Comparison of ENCODE assay signal across 14 cellular contexts in the genomic region with DNA sequence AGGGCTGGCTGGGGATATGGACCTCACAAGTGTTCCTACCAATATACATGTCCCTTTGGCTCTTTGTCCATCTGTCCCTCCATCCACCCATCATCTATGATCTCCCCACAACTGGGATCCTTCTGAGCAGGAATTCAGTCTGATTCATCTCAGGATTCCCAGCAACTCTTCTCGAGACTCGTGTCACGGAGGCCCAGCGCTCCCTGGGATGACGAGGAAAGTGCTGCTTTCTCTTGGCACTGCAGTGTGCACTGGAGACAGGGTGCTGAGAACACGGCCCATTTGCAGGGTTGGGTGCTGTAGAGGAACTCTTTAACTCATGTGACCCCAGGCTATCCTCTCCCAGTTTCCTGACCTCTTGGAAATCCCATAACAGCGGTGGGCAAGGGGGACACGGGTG.
A peak's percentile ranks its signal among the peaks of the same experiment; 100 is the strongest.
DNase-seq lines count a peak whose midpoint lies in the region; ATAC-seq and TF ChIP-seq lines count a peak whose summit lies in the region.
"Had no signal": no experiment of that assay in that cellular context is flagged by ENCODE, and none has a peak within 500 bp of the region (broad histone marks: within the 10 kb centered on the region; RNA-seq: fewer than 3 reads in every experiment).

No MANE protein-coding gene starts in this region.

- no peaks in the 10 kb centered on the region for H3K9me3 Mint-ChIP-seq in MCF 10A (ENCODE audit: unreplicated experiment)
- no peaks in the 10 kb centered on the region for H3K9me3 Mint-ChIP-seq in activated naive CD4-positive, alpha-beta T cell treated with anti-CD3 and anti-CD28 coated beads for 36 hours
- H3K9me3 Mint-ChIP-seq: activated naive CD4-positive, alpha-beta T cell treated with anti-CD3 and anti-CD28 coated beads, Interleukin-2, amount 50 U/mL, for 72 hours had no signal

- intact Hi-C loops in MCF 10A (cut with micrococcal nuclease) (loop anchor here (5.0 kb wide), 1 partner anchor 138 kb away; no protein-coding TSS in a partner anchor), mammary epithelial cell (cut with micrococcal nuclease) (no loop called here), ovary (cut with DNase I) (no loop called here)
- intact Hi-C loops in activated naive CD4-positive, alpha-beta T cell treated with anti-CD3 and anti-CD28 coated beads for 36 hours (cut with micrococcal nuclease) = loop anchor here (1.0 to 2.0 kb wide), 3 partner anchors 44 to 109 kb away; no protein-coding TSS in a partner anchor

- H3K36me3 Mint-ChIP-seq in MCF 10A (ENCODE audit: insufficient read depth, unreplicated experiment) (no peaks in the 10 kb centered on the region), T-helper 17 cell (ENCODE audit: low read depth) (no peaks in the 10 kb centered on the region)
- H3K36me3 Mint-ChIP-seq in activated naive CD4-positive, alpha-beta T cell treated with anti-CD3 and anti-CD28 coated beads for 36 hours (ENCODE audit: low read depth) = no peaks in the 10 kb centered on the region
- H3K36me3 Mint-ChIP-seq: activated naive CD4-positive, alpha-beta T cell treated with anti-CD3 and anti-CD28 coated beads, Interleukin-2, amount 50 U/mL, for 72 hours had no signal

- peak; percentile 40 for DNase-seq in MCF 10A (ENCODE audit: unreplicated experiment)
- DNase-seq in mammary epithelial cell = no peak
- DNase-seq in T-helper 17 cell = no peak
- peak; percentile 23 for DNase-seq in islet precursor cell
- no peak for DNase-seq in activated naive CD4-positive, alpha-beta T cell treated with anti-CD3 and anti-CD28 coated beads for 36 hours
- no peak for DNase-seq in ovary
- DNase-seq in cerebellar nuclear complex (lab: John Stamatoyannopoulos, UW) = no peak
- DNase-seq: activated CD4-positive, CD25-positive, alpha-beta regulatory T cell; activated CD8-positive, alpha-beta memory T cell treated with anti-CD3 and anti-CD28 coated beads, Interleukin-2, amount 50 U/mL, for 48 hours; NCI-H1092; stimulated activated CD4-positive, alpha-beta T cell treated with anti-CD3 and anti-CD28 coated beads, Interleukin-4, amount 100 ng/mL, for 4 hours had no signal

- BruUV-seq in MCF 10A (replicated peaks; lab: Mats Ljungman, UMichigan) (no TSS peak), mammary epithelial cell (replicated peaks; lab: Mats Ljungman, UMichigan) (no TSS peak)

- H3K27ac Mint-ChIP-seq in MCF 10A (ENCODE audit: low read depth, unreplicated experiment) = peak overlapping the region; percentile 92
- H3K27ac Mint-ChIP-seq in T-helper 17 cell = no peak overlapping the region
- no peak overlapping the region for H3K27ac Mint-ChIP-seq in activated naive CD4-positive, alpha-beta T cell treated with anti-CD3 and anti-CD28 coated beads for 36 hours

- H3K4me1 Mint-ChIP-seq in MCF 10A (ENCODE audit: insufficient read depth, unreplicated experiment) = peaks cover 11% of the 10 kb centered on the region
- peaks cover 26% of the 10 kb centered on the region for H3K4me1 Mint-ChIP-seq in T-helper 17 cell
- H3K4me1 Mint-ChIP-seq in activated naive CD4-positive, alpha-beta T cell treated with anti-CD3 and anti-CD28 coated beads for 36 hours (ENCODE audit: low read depth) = peaks cover 16% of the 10 kb centered on the region

- H3K27me3 Mint-ChIP-seq in MCF 10A (ENCODE audit: insufficient read depth, unreplicated experiment) (no peaks in the 10 kb centered on the region), T-helper 17 cell (no peaks in the 10 kb centered on the region)
- no peaks in the 10 kb centered on the region for H3K27me3 Mint-ChIP-seq in activated naive CD4-positive, alpha-beta T cell treated with anti-CD3 and anti-CD28 coated beads for 36 hours (ENCODE audit: low read depth)

- no peak for TF ChIP-seq POLR2A in ovary (IDR thresholded peaks at IDR 0.05)

- H3K9me3 ChIP-seq in mammary epithelial cell (replicated peaks; ENCODE audit: insufficient read depth, low read length) = no peaks in the 10 kb centered on the region
- no peaks in the 10 kb centered on the region for H3K9me3 ChIP-seq in T-helper 17 cell (ENCODE audit: control insufficient read depth, low read length, poor library complexity, severe bottlenecking)
- H3K9me3 ChIP-seq in subcutaneous abdominal adipose tissue (ENCODE audit: control insufficient read depth in 5 of 5, low read length in 5 of 5) = no peaks in the 10 kb centered on the region
- no peaks in the 10 kb centered on the region for H3K9me3 ChIP-seq in ovary

- dilution Hi-C loops in mammary epithelial cell (cut with HindIII; ENCODE audit: low sequenced_read_pairs) = no loop called here

- H4K20me1 ChIP-seq in mammary epithelial cell (ENCODE audit: insufficient read depth, low read length) = no peaks in the 10 kb centered on the region

- H3K36me3 ChIP-seq in mammary epithelial cell (ENCODE audit: insufficient read depth, low read length) (no peaks in the 10 kb centered on the region), subcutaneous abdominal adipose tissue (ENCODE audit: control insufficient read depth in 5 of 5, insufficient read depth in 5 of 5, low read length in 5 of 5) (no peaks in the 10 kb centered on the region), ovary (no peaks in the 10 kb centered on the region)

- H3K27me3 ChIP-seq in mammary epithelial cell (ENCODE audit: insufficient read depth, low read length) = no peaks in the 10 kb centered on the region
- no peaks in the 10 kb centered on the region for H3K27me3 ChIP-seq in subcutaneous abdominal adipose tissue (ENCODE audit: control insufficient read depth in 5 of 5, insufficient read depth in 4 of 5, low read length in 5 of 5)
- H3K27me3 ChIP-seq in ovary = no peaks in the 10 kb centered on the region

- H3K9ac ChIP-seq in mammary epithelial cell (ENCODE audit: insufficient read depth, low read length) (no peak overlapping the region), subcutaneous abdominal adipose tissue (ENCODE audit: low read length in 5 of 5) (no peak overlapping the region)

- H3K4me1 ChIP-seq in mammary epithelial cell (ENCODE audit: insufficient read depth, low read length) = peaks cover 11% of the 10 kb centered on the region
- peaks cover 15 to 72% (median 44%) of the 10 kb centered on the region in 5 donors for H3K4me1 ChIP-seq in subcutaneous abdominal adipose tissue (ENCODE audit: control insufficient read depth in 5 of 5, insufficient read depth in 5 of 5, low read length in 5 of 5)
- peaks cover 22% of the 10 kb centered on the region for H3K4me1 ChIP-seq in ovary (ENCODE audit: insufficient read depth)

- in situ Hi-C loops in mammary epithelial cell (cut with MboI; ENCODE audit: low sequenced_read_pairs in 2 of 2) = no loop called here

- no peak overlapping the region for H3K27ac ChIP-seq in mammary epithelial cell (ENCODE audit: insufficient read depth, low read depth, low read length)
- peak overlapping the region; percentile 58 for H3K27ac ChIP-seq in subcutaneous abdominal adipose tissue (ENCODE audit: low read depth, low read length)
- peak overlapping the region in 1 of 2 donors; percentile 38 for H3K27ac ChIP-seq in ovary

- TF ChIP-seq EP300 in ovary (IDR thresholded peaks at IDR 0.05) = no peak

- H3K4me2 ChIP-seq in mammary epithelial cell (ENCODE audit: insufficient read depth, low read depth, low read length) = no peak overlapping the region

- H3K4me3 Mint-ChIP-seq in MCF 10A (ENCODE audit: unreplicated experiment) (no peak overlapping the region), T-helper 17 cell (peak overlapping the region; percentile 34)
- no peak overlapping the region for H3K4me3 Mint-ChIP-seq in activated naive CD4-positive, alpha-beta T cell treated with anti-CD3 and anti-CD28 coated beads for 36 hours

- WGBS in mammary epithelial cell (ENCODE audit: low coverage, missing lambda C conversion rate) = 94% methylated on average over 7 of the region's 8 CpGs
- WGBS in ovary, 3 donors = 93 to 95% (median 95%) methylated on average over 8 of the region's 8 CpGs

- no peak overlapping the region for H3K4me3 ChIP-seq in mammary epithelial cell (replicated peaks in 1 of 3; ENCODE audit: insufficient read depth in 1 of 3, low read depth in 2 of 3, low read length in 3 of 3)
- H3K4me3 ChIP-seq in subcutaneous abdominal adipose tissue (ENCODE audit: low read depth in 1 of 5, low read length in 5 of 5) = no peak overlapping the region
- no peak overlapping the region for H3K4me3 ChIP-seq in ovary

- ATAC-seq in T-helper 17 cell = no peak
- ATAC-seq: HepG2 had no signal

- POLR2A ChIA-PET in MCF 10A (lab: Yijun Ruan, JAX) = interaction anchor here (0.7 to 1.6 kb wide), 2 partner anchors 11 to 65 kb away, joined by 4 to 8 read pairs; no protein-coding TSS in a partner anchor

- H3K79me2 ChIP-seq in mammary epithelial cell (ENCODE audit: insufficient read depth, low read length) = no peaks in the 10 kb centered on the region

- CTCF ChIA-PET in MCF 10A (lab: Yijun Ruan, JAX) (interaction anchor here (0.6 to 1.8 kb wide), 6 partner anchors 14 to 149 kb away, joined by 3 to 6 read pairs (median 4); no protein-coding TSS in a partner anchor), mammary epithelial cell (lab: Charles Lee; ENCODE audit: low non-redundant PET) (no interaction called here)
- CTCF ChIA-PET in activated naive CD4-positive, alpha-beta T cell treated with anti-CD3 and anti-CD28 coated beads for 36 hours (lab: Charles Lee) = no interaction called here

- no peak for TF ChIP-seq CTCF in MCF 10A (IDR thresholded peaks at IDR 0.05; ENCODE audit: unreplicated experiment)
- no peak for TF ChIP-seq CTCF in mammary epithelial cell (conservative IDR thresholded peaks at IDR 0.05 in 1 of 2, IDR thresholded peaks at IDR 0.05 in 1 of 2; ENCODE audit: extremely low read depth in 1 of 2, insufficient read depth in 1 of 2, low read depth in 1 of 2, low read length in 2 of 2)
- TF ChIP-seq CTCF in ovary (IDR thresholded peaks at IDR 0.05) = no peak

- H2AFZ ChIP-seq in mammary epithelial cell (ENCODE audit: low read depth, low read length) = no peak overlapping the region

Comparison
In these comparisons a context has a peak if more than half of its experiments do, and no peak if none do; other contexts are left out.
1. DNase-seq: peak in MCF 10A (single experiment) and islet precursor cell (single experiment); none in mammary epithelial cell (single experiment), T-helper 17 cell (0 of 3), activated naive CD4-positive, alpha-beta T cell treated with anti-CD3 and anti-CD28 coated beads for 36 hours (single experiment), ovary (0 of 5) and cerebellar nuclear complex (0 of 2).
2. intact Hi-C loops: an anchor here in MCF 10A (5.0 kb wide) and activated naive CD4-positive, alpha-beta T cell treated with anti-CD3 and anti-CD28 coated beads for 36 hours (1.0 to 2.0 kb wide); none called in mammary epithelial cell and ovary.